In the genomic region with DNA sequence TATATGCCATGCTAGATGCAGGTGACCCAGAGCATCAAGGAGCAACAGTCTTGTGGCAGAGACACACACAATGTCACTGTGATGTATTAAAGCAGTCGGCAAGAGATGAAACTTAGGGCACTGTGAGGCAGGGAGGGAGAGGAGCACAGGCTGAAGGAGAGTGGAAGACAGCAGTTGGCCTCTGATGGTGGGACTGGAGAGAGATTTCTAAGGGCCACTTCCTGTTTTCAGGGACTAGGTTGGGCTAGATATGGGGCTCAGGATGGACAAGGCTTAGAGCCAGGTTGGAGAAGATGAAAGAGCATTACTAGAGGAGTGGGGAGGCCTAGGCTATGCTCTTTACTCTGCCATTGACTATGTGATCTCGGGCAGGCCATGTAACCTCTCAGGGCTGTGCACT, we compare ENCODE assay signal across 1 cellular context.
TF ChIP-seq lines count a peak whose summit lies in the region.

No MANE protein-coding gene starts in this region.

TF ChIP-seq in K562, 482 proteins besides CTCF, POLR2A, EP300 and RAD21:
- TF ChIP-seq SPI1 (IDR thresholded peaks at IDR 0.05; ENCODE audit: borderline replicate concordance, low read depth, low read length), result peak; percentile 78
